ENCODE assay signal across 9 cellular contexts in the genomic region with DNA sequence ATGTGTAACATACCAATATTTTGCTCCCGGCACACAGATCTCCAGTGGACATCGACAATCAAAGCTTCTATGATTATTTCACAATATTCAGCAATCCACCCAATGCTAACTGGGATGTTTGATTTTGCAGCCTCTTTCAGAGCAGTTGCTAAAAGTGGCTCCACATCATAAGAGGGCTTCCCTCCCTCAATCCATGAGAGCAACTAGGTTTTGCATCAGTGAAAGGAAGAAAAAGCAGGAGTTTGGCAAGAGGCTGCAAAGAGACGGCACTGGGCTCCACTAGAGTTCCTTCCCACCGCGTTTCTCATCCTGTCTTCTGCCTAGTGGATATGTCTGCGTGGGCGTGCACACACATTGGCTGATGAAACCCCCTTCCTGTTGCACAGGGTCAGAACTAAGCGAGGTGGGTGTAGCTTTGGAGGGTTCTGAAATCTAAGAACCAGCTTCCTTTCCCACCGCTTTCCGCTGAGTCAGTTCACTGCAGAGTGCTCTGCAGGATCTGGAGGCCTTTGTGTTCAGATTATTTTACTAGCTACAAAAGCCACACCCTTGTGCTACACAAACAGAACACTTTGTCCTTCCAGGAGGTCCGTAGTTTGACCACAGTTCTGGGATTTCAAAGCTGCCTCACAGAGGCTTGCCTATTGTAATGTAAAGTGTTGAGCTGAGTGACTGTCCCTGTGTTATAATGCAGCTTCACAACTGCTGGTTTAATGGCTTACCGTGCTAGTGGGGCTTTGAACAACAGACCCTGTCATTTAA. TPM values are rescaled to one million over a fixed set of nuclear protein-coding genes. Genes with fewer than 3 reads are reported as not detected.
DNase-seq lines count a peak whose midpoint lies in the region; ATAC-seq and TF ChIP-seq lines count a peak whose summit lies in the region.
"Had no signal": no experiment of that assay in that cellular context is flagged by ENCODE, and none has a peak within 500 bp of the region (broad histone marks: within the 10 kb centered on the region; RNA-seq: fewer than 3 reads in every experiment).

No MANE protein-coding gene starts in this region.

- peaks cover 49% of the 10 kb centered on the region for H3K4me1 Mint-ChIP-seq in HFFc6 (ENCODE audit: low read depth)

- peak overlapping the region; percentile 85 for H3K27ac Mint-ChIP-seq in HFFc6

- H3K4me2 ChIP-seq in skeletal muscle satellite cell (ENCODE audit: low read length) = peak overlapping the region; percentile 74

- DNase-seq in AG04449 (ENCODE audit: low read depth, low spot score) (peak; percentile 29), HFFc6 (peak; percentile 64), SIG-M5 (lab: John Stamatoyannopoulos, UW) (peak; percentile 68), cerebellum (ENCODE audit: low spot score) (peak; percentile 1), inferior parietal cortex (ENCODE audit: extremely low spot score) (peak; percentile 77), NCI-H524 (lab: John Stamatoyannopoulos, UW) (no peak)
- DNase-seq: naive B cell had no signal

- no peaks in the 10 kb centered on the region for H3K36me3 ChIP-seq in skeletal muscle satellite cell (ENCODE audit: insufficient read depth, low read length)

- peaks cover 69% of the 10 kb centered on the region for H3K4me1 ChIP-seq in skeletal muscle satellite cell (ENCODE audit: control insufficient read depth, insufficient read depth, low read length)

- H3K9me3 ChIP-seq in skeletal muscle satellite cell (replicated peaks; ENCODE audit: low read length) = no peaks in the 10 kb centered on the region

- POLR2A ChIA-PET in AG04449 (lab: Yijun Ruan, JAX) = no interaction called here

- ATAC-seq in GM21723 (IDR thresholded peaks at IDR 0.05; ENCODE audit: unreplicated experiment) = no peak

- CTCF ChIA-PET in AG04449 (lab: Yijun Ruan, JAX) = interaction anchor here (0.8 to 1.2 kb wide), 4 partner anchors 12 to 564 kb away, joined by 3 to 4 read pairs (median 3); a partner anchor contains a TSS

- no peaks in the 10 kb centered on the region; the same call in 1 of the 2 replicates for H3K27me3 Mint-ChIP-seq in HFFc6 (ENCODE audit: insufficient read depth)
- H3K27me3 Mint-ChIP-seq: naive B cell had no signal

- no peaks in the 10 kb centered on the region for H3K36me3 Mint-ChIP-seq in HFFc6 (ENCODE audit: low read depth)

- H3K4me3 Mint-ChIP-seq in HFFc6 = peak overlapping the region; percentile 82
- H3K4me3 Mint-ChIP-seq: naive B cell had no signal

- H3K9me3 Mint-ChIP-seq in HFFc6 = no peaks in the 10 kb centered on the region

- no peaks in the 10 kb centered on the region for H3K27me3 ChIP-seq in skeletal muscle satellite cell (ENCODE audit: control insufficient read depth, insufficient read depth, low read length)

- H3K4me3 ChIP-seq in AG04449 (ENCODE audit: low read depth, low read length) (peak overlapping the region; percentile 13; the same call in 1 of the 2 replicates), skeletal muscle satellite cell (ENCODE audit: low read length) (peak overlapping the region; percentile 56)

- peak overlapping the region; percentile 74 for H3K9ac ChIP-seq in skeletal muscle satellite cell (ENCODE audit: low read depth, low read length)

- TF ChIP-seq CTCF in AG04449 (IDR thresholded peaks at IDR 0.05; ENCODE audit: insufficient read depth, low read length, missing control alignments) (no peak), HFFc6 (IDR thresholded peaks at IDR 0.05) (no peak)

RNA-seq across cellular contexts. Expression of a gene that starts 28.1 kb away (rescaled TPM):
- 10 to 100 TPM; 12.5 to 15.5 (median 14.7) TPM for total RNA-seq in HFFc6 (2021; fragmentation: NEBNext Ultra II Directional; extraction: Animal tissue kit (Norgen Biotek cat#: 25700))
- 51.3 TPM for total RNA-seq in cerebellum
- 22.9 and 31.4 TPM in 2 replicates for total RNA-seq in skeletal muscle satellite cell (2012; rRNA removed)

Comparison
In these comparisons a context has a peak if more than half of its experiments do, and no peak if none do; other contexts are left out.
1. DNase-seq: peak in AG04449 (single experiment), HFFc6 (single experiment), SIG-M5 (single experiment), cerebellum (single experiment) and inferior parietal cortex (single experiment); none in NCI-H524 (0 of 2).